Comparison of ENCODE assay signal across 15 cellular contexts in the genomic region with DNA sequence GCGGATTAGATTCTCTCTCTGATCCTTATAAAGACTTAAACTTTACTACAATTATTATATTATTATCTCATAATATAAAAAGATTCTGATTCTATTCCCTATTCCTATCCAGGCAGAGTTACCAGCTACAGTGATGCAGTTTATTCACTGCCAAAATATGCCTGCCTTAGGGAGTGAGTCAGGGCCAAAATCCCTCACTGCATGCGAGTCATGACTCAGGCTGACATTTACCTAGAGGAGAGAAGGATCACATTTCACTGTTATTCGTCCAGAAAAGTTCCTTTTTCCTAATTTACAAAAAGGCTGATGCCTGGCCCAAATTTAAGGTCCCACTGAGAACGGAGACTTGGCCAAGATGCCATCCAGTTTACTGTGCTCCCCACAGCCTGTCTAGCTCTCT.
DNase-seq lines count a peak whose midpoint lies in the region; ATAC-seq and TF ChIP-seq lines count a peak whose summit lies in the region.
"Had no signal": no experiment of that assay in that cellular context is flagged by ENCODE, and none has a peak within 500 bp of the region (broad histone marks: within the 10 kb centered on the region; RNA-seq: fewer than 3 reads in every experiment).

No MANE protein-coding gene starts in this region.

- H3K79me2 ChIP-seq in trophoblast cell (ENCODE audit: control insufficient read depth, insufficient read depth, low read length, poor library complexity) = no peaks in the 10 kb centered on the region

- H3K4me1 ChIP-seq in esophagus squamous epithelium = peaks cover 18 to 41% (median 20%) of the 10 kb centered on the region in 3 donors
- H3K4me1 ChIP-seq in trophoblast cell (ENCODE audit: control insufficient read depth in 1 of 2, insufficient read depth in 2 of 2, low read length in 2 of 2) = peaks cover 0 to 3% of the 10 kb centered on the region in 2 experiments
- no peaks in the 10 kb centered on the region for H3K4me1 ChIP-seq in CD8-positive, alpha-beta T cell (ENCODE audit: insufficient read depth, low read length)

- H3K27me3 Mint-ChIP-seq in CD8-positive, alpha-beta T cell (ENCODE audit: low read depth) = peaks cover 2% of the 10 kb centered on the region
- H3K27me3 Mint-ChIP-seq: stimulated activated naive CD8-positive, alpha-beta T cell treated with anti-CD3 and anti-CD28 coated beads, Interleukin-15, Interleukin-2, amounts not matched to agents 100 ng/mL and 50 ng/mL, for 24 hours had no signal

- H4K91ac ChIP-seq in trophoblast cell (ENCODE audit: low read depth, low read length) = no peak overlapping the region

- no peak overlapping the region for H2BK120ac ChIP-seq in trophoblast cell (ENCODE audit: insufficient read depth, low read length, poor library complexity)

- no peak overlapping the region for H3K4me2 ChIP-seq in trophoblast cell (ENCODE audit: low read length)

- no peaks in the 10 kb centered on the region for H3K27me3 ChIP-seq in esophagus squamous epithelium
- no peaks in the 10 kb centered on the region for H3K27me3 ChIP-seq in trophoblast cell (ENCODE audit: insufficient read depth, low read length)
- no peaks in the 10 kb centered on the region for H3K27me3 ChIP-seq in CD8-positive, alpha-beta T cell (ENCODE audit: insufficient read depth, low read length)

- no peaks in the 10 kb centered on the region for H3K4me1 Mint-ChIP-seq in CD8-positive, alpha-beta T cell (ENCODE audit: low read depth)
- H3K4me1 Mint-ChIP-seq: nephron progenitor cell had no signal

- H2AFZ ChIP-seq in trophoblast cell (ENCODE audit: insufficient read depth, low read length, poor library complexity) = no peak overlapping the region

- no peak overlapping the region for H3K9ac ChIP-seq in trophoblast cell (ENCODE audit: low read length)

- no peak overlapping the region for H3K4me3 Mint-ChIP-seq in CD8-positive, alpha-beta T cell
- H3K4me3 Mint-ChIP-seq: nephron progenitor cell; stimulated activated naive CD8-positive, alpha-beta T cell treated with anti-CD3 and anti-CD28 coated beads, Interleukin-15, Interleukin-2, amounts not matched to agents 100 ng/mL and 50 ng/mL, for 24 hours had no signal

- H3K36me3 Mint-ChIP-seq in CD8-positive, alpha-beta T cell = no peaks in the 10 kb centered on the region

- H3K14ac ChIP-seq in trophoblast cell (ENCODE audit: low read length) = no peak overlapping the region

- H3K27ac Mint-ChIP-seq in CD8-positive, alpha-beta T cell = no peak overlapping the region
- H3K27ac Mint-ChIP-seq: nephron progenitor cell; stimulated activated naive CD8-positive, alpha-beta T cell treated with anti-CD3 and anti-CD28 coated beads, Interleukin-15, Interleukin-2, amounts not matched to agents 100 ng/mL and 50 ng/mL, for 24 hours had no signal

- TF ChIP-seq POLR2A in esophagus squamous epithelium (IDR thresholded peaks at IDR 0.05) = no peak

- H4K8ac ChIP-seq in trophoblast cell (ENCODE audit: low read depth, low read length) = no peak overlapping the region

- intact Hi-C loops in esophagus squamous epithelium (cut with DNase I) = no loop called here
- intact Hi-C loops in CD8-positive, alpha-beta T cell (cut with DNase I, micrococcal nuclease) = no loop called here

- H3K36me3 ChIP-seq in esophagus squamous epithelium (no peaks in the 10 kb centered on the region), trophoblast cell (ENCODE audit: control insufficient read depth in 1 of 2, insufficient read depth in 2 of 2, low read length in 2 of 2) (no peaks in the 10 kb centered on the region)
- H3K36me3 ChIP-seq in CD8-positive, alpha-beta T cell (ENCODE audit: insufficient read depth, low read length) = no peaks in the 10 kb centered on the region

- H4K12ac ChIP-seq in trophoblast cell (ENCODE audit: low read depth, low read length) = no peak overlapping the region

- no peak overlapping the region for H2AK5ac ChIP-seq in trophoblast cell (ENCODE audit: low read length)

- no peak overlapping the region for H2BK5ac ChIP-seq in trophoblast cell (ENCODE audit: low read depth, low read length, poor library complexity)

- no peak overlapping the region for H2BK12ac ChIP-seq in trophoblast cell (ENCODE audit: low read length)

- no peak for ATAC-seq in CD8-positive, alpha-beta T cell
- ATAC-seq in HG02623 (IDR thresholded peaks at IDR 0.05; ENCODE audit: unreplicated experiment) (no peak), HG02571 (IDR thresholded peaks at IDR 0.05; ENCODE audit: unreplicated experiment) (no peak)

- no peaks in the 10 kb centered on the region for H3K79me1 ChIP-seq in trophoblast cell (ENCODE audit: low read length)

- H3K4me3 ChIP-seq in esophagus squamous epithelium (no peak overlapping the region), trophoblast cell (ENCODE audit: low read depth, low read length) (no peak overlapping the region)
- no peak overlapping the region for H3K4me3 ChIP-seq in CD8-positive, alpha-beta T cell (ENCODE audit: low read depth, low read length)

- WGBS in esophagus squamous epithelium, 2 donors = 17 to 25% methylated on average over 4 of the region's 4 CpGs
- no CpG with 5 or more reads among the region's 4 CpGs for WGBS in trophoblast cell (ENCODE audit: extremely low coverage, insufficient coverage, insufficient read length)

- no peak overlapping the region for H3K4ac ChIP-seq in trophoblast cell (ENCODE audit: low read depth, low read length)

- DNase-seq in EH (ENCODE audit: low read depth) (peak; percentile 94), RWPE1 (ENCODE audit: low spot score) (peak; percentile 85), esophagus squamous epithelium (lab: John Stamatoyannopoulos, UW) (no peak), trophoblast cell (peak; percentile 12 to 43), DMS 273 treated with DMSO at 0.1 percent for 48 hours (lab: John Stamatoyannopoulos, UW) (no peak)
- no peak for DNase-seq in CD8-positive, alpha-beta T cell
- DNase-seq: activated CD4-positive, CD25-positive, alpha-beta regulatory T cell treated with anti-CD3 and anti-CD28 coated beads, Interleukin-2, amount 50 U/mL, for 72 hours; activated gamma-delta T cell; NCI-H2171 treated with DMSO at 0.1 percent for 48 hours; nephron progenitor cell; SHP77 treated with DMSO at 0.1 percent for 48 hours; stimulated activated CD4-positive, alpha-beta T cell treated with anti-CD3 and anti-CD28 coated beads, Interleukin-2, amount 100 ng/mL, for 24 hours had no signal

- CTCF ChIA-PET in RWPE1 (lab: Yijun Ruan, JAX) = interaction anchor here (0.5 kb wide), 1 partner anchor 321 kb away, joined by 3 read pairs; no protein-coding TSS in a partner anchor
- CTCF ChIA-PET in CD8-positive, alpha-beta T cell (lab: Charles Lee) = no interaction called here

- TF ChIP-seq CTCF in RWPE1 (conservative IDR thresholded peaks at IDR 0.05; ENCODE audit: low read depth) (no peak), esophagus squamous epithelium (IDR thresholded peaks at IDR 0.05) (no peak)
- no peak for TF ChIP-seq CTCF in CD8-positive, alpha-beta T cell (IDR thresholded peaks at IDR 0.05)

- POLR2A ChIA-PET in RWPE1 (lab: Yijun Ruan, JAX; ENCODE audit: low non-redundant PET) = no interaction called here
- POLR2A ChIA-PET in CD8-positive, alpha-beta T cell (lab: Charles Lee) = no interaction called here

- H3K9me3 Mint-ChIP-seq in CD8-positive, alpha-beta T cell = no peaks in the 10 kb centered on the region
- H3K9me3 Mint-ChIP-seq: stimulated activated naive CD8-positive, alpha-beta T cell treated with anti-CD3 and anti-CD28 coated beads, Interleukin-15, Interleukin-2, amounts not matched to agents 100 ng/mL and 50 ng/mL, for 24 hours had no signal

- no peak overlapping the region for H3K23ac ChIP-seq in trophoblast cell (ENCODE audit: low read length)

- no peak overlapping the region for H3K18ac ChIP-seq in trophoblast cell (ENCODE audit: low read length)

- H3K9me3 ChIP-seq in esophagus squamous epithelium = no peaks in the 10 kb centered on the region
- H3K9me3 ChIP-seq in trophoblast cell (ENCODE audit: insufficient read depth, low read depth, low read length) = no peaks in the 10 kb centered on the region
- H3K9me3 ChIP-seq in CD8-positive, alpha-beta T cell (ENCODE audit: low read length) = no peaks in the 10 kb centered on the region

- no peak overlapping the region; the same call in 1 of the 2 replicates for H3K27ac ChIP-seq in RWPE1
- H3K27ac ChIP-seq in esophagus squamous epithelium = peak overlapping the region in 3 of 4 donors; percentile 3 to 54 (median 28)
- no peak overlapping the region for H3K27ac ChIP-seq in trophoblast cell (ENCODE audit: low read depth, low read length)
- H3K27ac ChIP-seq in CD8-positive, alpha-beta T cell (ENCODE audit: low read depth, low read length) = no peak overlapping the region

Comparison
In these comparisons a context has a peak if more than half of its experiments do, and no peak if none do; other contexts are left out.
1. DNase-seq: peak in EH (single experiment), RWPE1 (single experiment) and trophoblast cell (2 of 2); none in esophagus squamous epithelium (single experiment), CD8-positive, alpha-beta T cell (0 of 7) and DMS 273 treated with DMSO at 0.1 percent for 48 hours (single experiment).
2. H3K27ac ChIP-seq: peak in esophagus squamous epithelium (3 of 4); none in RWPE1 (single experiment), trophoblast cell (single experiment) and CD8-positive, alpha-beta T cell (single experiment).